Comparison of ENCODE assay signal across 8 cellular contexts in genomic region chr16:1826691-1827573, GRCh38. TPM values are rescaled to one million over a fixed set of nuclear protein-coding genes. Genes with fewer than 3 reads are reported as not detected.
DNase-seq lines count a peak whose midpoint lies in the region; ATAC-seq and TF ChIP-seq lines count a peak whose summit lies in the region.

TSS of gene FAHD1 (plus strand) at chr16:1827206. CDS start at chr16:1827239, 33 bp downstream.
TSS of gene HAGH (minus strand) at chr16:1826825. CDS start at chr16:1826787, 38 bp downstream.

- H3K4me3 ChIP-seq in adrenal gland: peak within 1 kb of the TSS; percentile 62 to 99 (median 86)
- peak within 1 kb of the TSS; percentile 58 to 99 (median 82) for H3K4me3 ChIP-seq in heart left ventricle
- peak within 1 kb of the TSS; percentile 64 to 99 (median 92) for H3K4me3 ChIP-seq in upper lobe of left lung

- H3K27ac ChIP-seq in adrenal gland (peak within 1 kb of the TSS; percentile 72 to 98 (median 86)), heart left ventricle (peak within 1 kb of the TSS; percentile 32 to 97 (median 86)), upper lobe of left lung (peak within 1 kb of the TSS; percentile 73 to 91 (median 87))

- H3K4me1 ChIP-seq in adrenal gland (replicated peaks in 1 of 2) (peaks cover 40 to 59% of the 10 kb centered on the region in 2 donors), heart left ventricle (peaks cover 9 to 57% (median 46%) of the 10 kb centered on the region in 12 donors), upper lobe of left lung (peaks cover 26 to 52% (median 32%) of the 10 kb centered on the region in 4 donors)

- intact Hi-C loops in adrenal gland (cut with DNase I) (loop anchor here in 1 of 2 donors (5.0 kb wide), 1 partner anchor 55 kb away; the partner anchor contains the start of genes EME2, MRPS34 and NME3), heart left ventricle (cut with DNase I) (loop anchor here in 1 of 10 donors (1.0 kb wide), 1 partner anchor 45 kb away; the partner anchor contains the start of genes NUBP2 and SPSB3), posterior vena cava (cut with DNase I) (loop anchor here in 1 of 2 donors (10.0 kb wide), 1 partner anchor 1758 kb away; no protein-coding TSS in a partner anchor)

- peak; percentile 82 for ATAC-seq in HG02884 (IDR thresholded peaks at IDR 0.05; ENCODE audit: unreplicated experiment)
- ATAC-seq in heart left ventricle: peak; percentile 85 to 95 (median 94)
- ATAC-seq in upper lobe of left lung (ENCODE audit: low FRiP score in 2 of 2): peak; percentile 93 to 98

- H3K27me3 ChIP-seq in adrenal gland (no peaks in the 10 kb centered on the region), heart left ventricle (no peaks in the 10 kb centered on the region), upper lobe of left lung (no peaks in the 10 kb centered on the region)

- TF ChIP-seq CTCF in adrenal gland (IDR thresholded peaks at IDR 0.05): peak in 1 of 6 experiments; percentile 3
- TF ChIP-seq CTCF in heart left ventricle (IDR thresholded peaks at IDR 0.05): no peak
- TF ChIP-seq CTCF in upper lobe of left lung (IDR thresholded peaks at IDR 0.05): peak in 1 of 6 experiments; percentile 37

- H3K9me3 ChIP-seq in adrenal gland (replicated peaks in 1 of 3) (no peaks in the 10 kb centered on the region), heart left ventricle (no peaks in the 10 kb centered on the region), upper lobe of left lung (no peaks in the 10 kb centered on the region)

- WGBS in adrenal gland, 4 donors: 1% methylated on average over 25 to 104 of the region's 104 CpGs; no CpG with 5 or more reads in 1 of the 4 donors
- WGBS in heart left ventricle, 4 donors: 0 to 1% (median 0%) methylated on average over 29 to 104 of the region's 104 CpGs
- 0% methylated on average over 3 to 43 of the region's 104 CpGs for WGBS in upper lobe of left lung, 2 donors

- TF ChIP-seq POLR2A in GM15510 (IDR thresholded peaks at IDR 0.05; ENCODE audit: borderline replicate concordance, extremely low read depth, insufficient read length): peak; percentile 47
- TF ChIP-seq POLR2A in adrenal gland (IDR thresholded peaks at IDR 0.05): peak in 1 of 2 donors; percentile 60
- peak in 1 of 2 donors; percentile 35 for TF ChIP-seq POLR2A in heart left ventricle (IDR thresholded peaks at IDR 0.05)
- TF ChIP-seq POLR2A in upper lobe of left lung (IDR thresholded peaks at IDR 0.05): peak in 2 of 4 donors; percentile 38 to 71

- no peak for TF ChIP-seq EP300 in upper lobe of left lung (IDR thresholded peaks at IDR 0.05)

- H3K36me3 ChIP-seq in adrenal gland (replicated peaks in 1 of 2) (peaks cover 0 to 10% of the 10 kb centered on the region in 2 donors), heart left ventricle (peaks cover 0 to 29% (median 22%) of the 10 kb centered on the region in 9 donors), upper lobe of left lung (peaks cover 1 to 13% (median 10%) of the 10 kb centered on the region in 4 donors)

- DNase-seq in NCI-H146 treated with DMSO at 0.1 percent for 48 hours (lab: John Stamatoyannopoulos, UW; ENCODE audit: unreplicated experiment) (peak; percentile 89), T-helper 1 cell (peak; percentile 80 to 93 (median 85)), adrenal gland (peak; percentile 93 to 97 (median 95)), heart left ventricle (peak; percentile 93 to 96 (median 95)), posterior vena cava (ENCODE audit: low spot score) (peak; percentile 98), upper lobe of left lung (peak; percentile 88 to 98)

RNA-seq across cellular contexts. Expression of gene FAHD1, which starts in this region (rescaled TPM):
- 100 to 1,000 TPM in 1 of 8 donors, 10 to 100 TPM in 7; 38.7 to 140 (median 55.3) TPM for total RNA-seq in adrenal gland
- 10 to 100 TPM; 15.2 to 60.4 (median 19.9) TPM for polyA plus RNA-seq in adrenal gland
- total RNA-seq in heart left ventricle: 10 to 100 TPM; 19.2 to 83.8 (median 28.4) TPM
- 10 to 100 TPM; 46.8 to 47.4 TPM for polyA plus RNA-seq in heart left ventricle
- total RNA-seq in posterior vena cava: 10 to 100 TPM; 14.0 to 17.3 TPM
- 10 to 100 TPM; 22.1 to 42.1 (median 32.6) TPM for total RNA-seq in upper lobe of left lung

RNA-seq across cellular contexts. Expression of gene HAGH, which starts in this region (rescaled TPM):
- total RNA-seq in adrenal gland: 100 to 1,000 TPM; 134 to 318 (median 186) TPM
- polyA plus RNA-seq in adrenal gland: 100 to 1,000 TPM in 2 of 3 donors, 10 to 100 TPM in 1; 75.3 to 213 (median 138) TPM
- total RNA-seq in heart left ventricle: 100 to 1,000 TPM; 111 to 358 (median 165) TPM
- 100 to 1,000 TPM; 155 to 226 TPM for polyA plus RNA-seq in heart left ventricle
- total RNA-seq in posterior vena cava: 10 to 100 TPM; 36.1 to 48.2 TPM
- 100 to 1,000 TPM in 5 of 6 donors, 10 to 100 TPM in 1; 84.5 to 251 (median 122) TPM for total RNA-seq in upper lobe of left lung

Comparison
In these comparisons a context has a peak if more than half of its experiments do, and no peak if none do; other contexts are left out.
1. Peak in every context shown above with its lines: DNase-seq, ATAC-seq, H3K4me3 ChIP-seq and H3K27ac ChIP-seq.